In genomic region chr19:12205296-12205695, GRCh38 we compare ENCODE assay signal across 24 cellular contexts.
"Had no signal": no experiment of that assay in that cellular context is flagged by ENCODE, and none has a peak within 500 bp of the region (broad histone marks: within the 10 kb centered on the region; RNA-seq: fewer than 3 reads in every experiment).

No MANE protein-coding gene starts in this region.

- H3K27me3 Mint-ChIP-seq: T-cell had no signal

- H3K4me3 ChIP-seq: MG63 had no signal

- ATAC-seq: HepG2, T-cell had no signal

- H3K4me3 Mint-ChIP-seq: T-cell had no signal

- DNase-seq: IMR-90; Karpas-422; KG1; MG63; NCI-H1092 treated with DMSO at 0.1 percent for 48 hours; NCI-H1436; NCI-H187; NCI-H2029; NCI-H2081 treated with DMSO at 0.1 percent for 48 hours; NCI-H2171; NCI-H226; NCI-H446; NCI-H510A; NCI-H524 treated with DMSO at 0.1 percent for 48 hours; NCI-H69; NCI-H774; NK-92 treated with Interleukin-12 subunit alpha and Interleukin-12 subunit beta, amount 100 ng/mL, for 24 hours; Right ventricle myocardium superior; RPMI8226; SIG-M5; SK-N-SH; SW 1271; T-cell had no signal

- H3K27me3 ChIP-seq: MG63 had no signal

- H3K27ac Mint-ChIP-seq: T-cell had no signal

- H3K9ac ChIP-seq: SK-N-SH had no signal
